ENCODE assay signal across 8 cellular contexts in the genomic region with DNA sequence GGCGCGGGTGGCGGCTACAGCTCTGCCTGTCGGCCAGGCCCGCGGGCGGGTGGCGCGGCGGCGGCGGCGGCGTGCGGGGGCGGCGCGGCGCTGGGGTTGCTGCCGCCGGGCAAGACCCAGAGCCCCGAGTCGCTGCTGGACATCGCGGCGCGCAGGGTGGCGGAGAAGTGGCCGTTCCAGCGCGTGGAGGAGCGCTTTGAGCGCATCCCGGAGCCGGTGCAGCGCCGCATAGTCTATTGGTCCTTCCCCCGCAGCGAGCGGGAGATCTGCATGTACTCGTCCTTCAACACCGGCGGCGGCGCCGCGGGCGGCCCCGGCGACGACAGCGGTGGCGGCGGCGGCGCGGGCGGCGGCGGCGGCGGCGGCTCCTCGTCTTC. TPM values are rescaled to one million over a fixed set of nuclear protein-coding genes. Genes with fewer than 3 reads are reported as not detected.
DNase-seq lines count a peak whose midpoint lies in the region; ATAC-seq and TF ChIP-seq lines count a peak whose summit lies in the region.

No MANE protein-coding gene starts in this region.

- intact Hi-C loops in prostate gland (cut with DNase I): loop anchor here (2.0 to 10.0 kb wide), 7 partner anchors 75 to 592 kb away; a partner anchor contains a TSS

- H3K9me3 Mint-ChIP-seq in activated T-cell treated with anti-CD3 and anti-CD28 coated beads, Interleukin-2, amount 50 U/mL, for 72 hours: no peaks in the 10 kb centered on the region

- H3K9ac ChIP-seq in HUES64 (ENCODE audit: low read depth, low read length): peak overlapping the region; percentile 50; the same call in 1 of the 2 replicates

- H3K4me1 Mint-ChIP-seq in activated T-cell treated with anti-CD3 and anti-CD28 coated beads, Interleukin-2, amount 50 U/mL, for 72 hours (ENCODE audit: low read depth): peaks cover 50% of the 10 kb centered on the region

- H3K9me3 ChIP-seq in HUES64 (ENCODE audit: insufficient read depth, low read depth, low read length): no peaks in the 10 kb centered on the region
- H3K9me3 ChIP-seq in prostate gland: no peaks in the 10 kb centered on the region

- peak overlapping the region; percentile 88 to 98 for H3K4me3 Mint-ChIP-seq in activated T-cell treated with anti-CD3 and anti-CD28 coated beads, Interleukin-2, amount 50 U/mL, for 72 hours

- no peak for TF ChIP-seq CTCF in prostate gland (IDR thresholded peaks at IDR 0.05)

- under 1% methylated on average over 64 of the region's 64 CpGs for WGBS in HUES64
- WGBS in prostate gland: under 1% methylated on average over 32 of the region's 64 CpGs

- H3K27ac ChIP-seq in HUES64 (ENCODE audit: low read depth, low read length) (no peak overlapping the region; the same call in 1 of the 2 replicates), prostate gland (peak overlapping the region; percentile 77 to 98)

- peaks cover 69% of the 10 kb centered on the region for H3K27me3 ChIP-seq in HUES64 (ENCODE audit: insufficient read depth, low read length)
- no peaks in the 10 kb centered on the region for H3K27me3 ChIP-seq in prostate gland (replicated peaks; ENCODE audit: insufficient read depth)

- H3K36me3 Mint-ChIP-seq in activated T-cell treated with anti-CD3 and anti-CD28 coated beads, Interleukin-2, amount 50 U/mL, for 72 hours (ENCODE audit: insufficient read depth in 2 of 2): peaks cover 7 to 10% of the 10 kb centered on the region in 2 donors

- TF ChIP-seq POLR2A in prostate gland (IDR thresholded peaks at IDR 0.05): no peak

- ATAC-seq in activated CD4-positive, CD25-positive, alpha-beta regulatory T cell treated with anti-CD3 and anti-CD28 coated beads, Interleukin-2, amount 50 U/mL, for 24 hours: peak; percentile 1 to 4
- ATAC-seq in activated T-cell treated with anti-CD3 and anti-CD28 coated beads, Interleukin-2, amount 50 U/mL, for 72 hours (replicated peaks in 1 of 2): peak; percentile 0 to 1
- ATAC-seq in GM21515 (IDR thresholded peaks at IDR 0.05; ENCODE audit: unreplicated experiment): no peak

- H3K36me3 ChIP-seq in HUES64 (ENCODE audit: insufficient read depth, low read length) (no peaks in the 10 kb centered on the region), prostate gland (no peaks in the 10 kb centered on the region)

- no peak overlapping the region for H3K27ac Mint-ChIP-seq in activated T-cell treated with anti-CD3 and anti-CD28 coated beads, Interleukin-2, amount 50 U/mL, for 72 hours

- H3K27me3 Mint-ChIP-seq in activated T-cell treated with anti-CD3 and anti-CD28 coated beads, Interleukin-2, amount 50 U/mL, for 72 hours (ENCODE audit: low read depth): peaks cover 28% of the 10 kb centered on the region

- peak overlapping the region; percentile 74 for H3K4me3 ChIP-seq in HUES64 (ENCODE audit: low read length)
- peak overlapping the region; percentile 95 to 97 for H3K4me3 ChIP-seq in prostate gland

- H3K4me1 ChIP-seq in HUES64 (ENCODE audit: insufficient read depth, low read length) (peaks cover 38% of the 10 kb centered on the region), prostate gland (replicated peaks) (no peaks in the 10 kb centered on the region)

- no peak for DNase-seq in activated CD4-positive, CD25-positive, alpha-beta regulatory T cell treated with anti-CD3 and anti-CD28 coated beads, Interleukin-2, amount 50 U/mL, for 72 hours
- DNase-seq in activated T-cell treated with anti-CD3 and anti-CD28 coated beads, Interleukin-2, amount 50 U/mL, for 72 hours: peak in 1 of 2 donors; percentile 45
- DNase-seq in globus pallidus (ENCODE audit: low spot score): peak; percentile 44
- peak; percentile 25 for DNase-seq in prostate gland (ENCODE audit: low spot score)
- DNase-seq in KG1 (lab: John Stamatoyannopoulos, UW): no peak

RNA-seq across cellular contexts. Expression of a gene that starts 0.3 kb away (rescaled TPM):
- 7.7 TPM for polyA plus RNA-seq in HUES64 (2013, experiment 1 of 2)
- polyA plus RNA-seq in HUES64 (2013, experiment 2 of 2): 11.5 TPM
- total RNA-seq in activated T-cell treated with anti-CD3 and anti-CD28 coated beads, Interleukin-2, amount 50 U/mL, for 72 hours: 1 to 10 TPM; 6.9 to 8.6 TPM
- 10 to 100 TPM in 1 of 2 donors, 1 to 10 TPM in 1; 8.7 to 13.7 TPM for total RNA-seq in prostate gland

Comparison
In these comparisons a context has a peak if more than half of its experiments do, and no peak if none do; other contexts are left out.
1. DNase-seq: peak in globus pallidus (single experiment) and prostate gland (single experiment); none in activated CD4-positive, CD25-positive, alpha-beta regulatory T cell treated with anti-CD3 and anti-CD28 coated beads, Interleukin-2, amount 50 U/mL, for 72 hours (single experiment) and KG1 (single experiment).